2 cellular contexts compared by ENCODE assay signal in the genomic region with DNA sequence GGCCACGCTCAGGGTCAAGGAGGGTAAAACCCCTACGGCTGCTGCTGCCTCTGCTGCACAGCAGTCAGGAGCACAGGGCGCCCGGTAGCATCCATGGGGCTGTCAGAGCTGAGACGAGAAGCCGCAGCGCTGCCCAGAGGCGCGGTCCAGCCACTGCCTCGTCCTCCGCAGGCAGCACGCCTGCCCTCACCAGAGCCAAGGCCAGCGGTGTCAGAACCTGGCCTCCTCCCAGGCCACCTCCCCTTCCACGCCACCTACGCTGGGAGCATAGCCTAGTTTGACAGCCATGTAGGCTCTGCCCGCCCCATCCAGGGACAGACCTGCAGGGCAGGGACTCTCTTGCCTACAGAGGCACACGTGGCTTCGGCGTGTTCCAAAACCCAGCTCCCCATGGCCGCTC.
TF ChIP-seq lines count a peak whose summit lies in the region.

No MANE protein-coding gene starts in this region.

TF ChIP-seq in GM23338, 12 proteins besides CTCF, POLR2A, EP300 and RAD21 (continued from another document):
- TF ChIP-seq, protein P1, sequence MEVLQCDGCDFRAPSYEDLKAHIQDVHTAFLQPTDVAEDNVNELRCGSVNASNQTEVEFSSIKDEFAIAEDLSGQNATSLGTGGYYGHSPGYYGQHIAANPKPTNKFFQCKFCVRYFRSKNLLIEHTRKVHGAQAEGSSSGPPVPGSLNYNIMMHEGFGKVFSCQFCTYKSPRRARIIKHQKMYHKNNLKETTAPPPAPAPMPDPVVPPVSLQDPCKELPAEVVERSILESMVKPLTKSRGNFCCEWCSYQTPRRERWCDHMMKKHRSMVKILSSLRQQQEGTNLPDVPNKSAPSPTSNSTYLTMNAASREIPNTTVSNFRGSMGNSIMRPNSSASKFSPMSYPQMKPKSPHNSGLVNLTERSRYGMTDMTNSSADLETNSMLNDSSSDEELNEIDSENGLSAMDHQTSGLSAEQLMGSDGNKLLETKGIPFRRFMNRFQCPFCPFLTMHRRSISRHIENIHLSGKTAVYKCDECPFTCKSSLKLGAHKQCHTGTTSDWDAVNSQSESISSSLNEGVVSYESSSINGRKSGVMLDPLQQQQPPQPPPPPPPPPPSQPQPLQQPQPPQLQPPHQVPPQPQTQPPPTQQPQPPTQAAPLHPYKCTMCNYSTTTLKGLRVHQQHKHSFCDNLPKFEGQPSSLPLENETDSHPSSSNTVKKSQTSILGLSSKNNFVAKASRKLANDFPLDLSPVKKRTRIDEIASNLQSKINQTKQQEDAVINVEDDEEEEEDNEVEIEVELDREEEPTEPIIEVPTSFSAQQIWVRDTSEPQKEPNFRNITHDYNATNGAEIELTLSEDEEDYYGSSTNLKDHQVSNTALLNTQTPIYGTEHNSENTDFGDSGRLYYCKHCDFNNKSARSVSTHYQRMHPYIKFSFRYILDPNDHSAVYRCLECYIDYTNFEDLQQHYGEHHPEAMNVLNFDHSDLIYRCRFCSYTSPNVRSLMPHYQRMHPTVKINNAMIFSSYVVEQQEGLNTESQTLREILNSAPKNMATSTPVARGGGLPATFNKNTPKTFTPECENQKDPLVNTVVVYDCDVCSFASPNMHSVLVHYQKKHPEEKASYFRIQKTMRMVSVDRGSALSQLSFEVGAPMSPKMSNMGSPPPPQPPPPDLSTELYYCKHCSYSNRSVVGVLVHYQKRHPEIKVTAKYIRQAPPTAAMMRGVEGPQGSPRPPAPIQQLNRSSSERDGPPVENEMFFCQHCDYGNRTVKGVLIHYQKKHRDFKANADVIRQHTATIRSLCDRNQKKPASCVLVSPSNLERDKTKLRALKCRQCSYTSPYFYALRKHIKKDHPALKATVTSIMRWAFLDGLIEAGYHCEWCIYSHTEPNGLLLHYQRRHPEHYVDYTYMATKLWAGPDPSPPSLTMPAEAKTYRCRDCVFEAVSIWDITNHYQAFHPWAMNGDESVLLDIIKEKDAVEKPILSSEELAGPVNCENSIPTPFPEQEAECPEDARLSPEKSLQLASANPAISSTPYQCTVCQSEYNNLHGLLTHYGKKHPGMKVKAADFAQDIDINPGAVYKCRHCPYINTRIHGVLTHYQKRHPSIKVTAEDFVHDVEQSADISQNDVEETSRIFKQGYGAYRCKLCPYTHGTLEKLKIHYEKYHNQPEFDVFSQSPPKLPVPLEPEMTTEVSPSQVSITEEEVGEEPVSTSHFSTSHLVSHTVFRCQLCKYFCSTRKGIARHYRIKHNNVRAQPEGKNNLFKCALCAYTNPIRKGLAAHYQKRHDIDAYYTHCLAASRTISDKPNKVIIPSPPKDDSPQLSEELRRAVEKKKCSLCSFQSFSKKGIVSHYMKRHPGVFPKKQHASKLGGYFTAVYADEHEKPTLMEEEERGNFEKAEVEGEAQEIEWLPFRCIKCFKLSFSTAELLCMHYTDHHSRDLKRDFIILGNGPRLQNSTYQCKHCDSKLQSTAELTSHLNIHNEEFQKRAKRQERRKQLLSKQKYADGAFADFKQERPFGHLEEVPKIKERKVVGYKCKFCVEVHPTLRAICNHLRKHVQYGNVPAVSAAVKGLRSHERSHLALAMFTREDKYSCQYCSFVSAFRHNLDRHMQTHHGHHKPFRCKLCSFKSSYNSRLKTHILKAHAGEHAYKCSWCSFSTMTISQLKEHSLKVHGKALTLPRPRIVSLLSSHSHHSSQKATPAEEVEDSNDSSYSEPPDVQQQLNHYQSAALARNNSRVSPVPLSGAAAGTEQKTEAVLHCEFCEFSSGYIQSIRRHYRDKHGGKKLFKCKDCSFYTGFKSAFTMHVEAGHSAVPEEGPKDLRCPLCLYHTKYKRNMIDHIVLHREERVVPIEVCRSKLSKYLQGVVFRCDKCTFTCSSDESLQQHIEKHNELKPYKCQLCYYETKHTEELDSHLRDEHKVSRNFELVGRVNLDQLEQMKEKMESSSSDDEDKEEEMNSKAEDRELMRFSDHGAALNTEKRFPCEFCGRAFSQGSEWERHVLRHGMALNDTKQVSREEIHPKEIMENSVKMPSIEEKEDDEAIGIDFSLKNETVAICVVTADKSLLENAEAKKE (CRISPR knock-in tag; IDR thresholded peaks at IDR 0.05) = no peak
- TF ChIP-seq ZNF114 (CRISPR knock-in tag; IDR thresholded peaks at IDR 0.05) (no peak), EZH2 (IDR thresholded peaks at IDR 0.05; ENCODE audit: low read depth, unreplicated experiment) (no peak), JUNB (IDR thresholded peaks at IDR 0.05; ENCODE audit: unreplicated experiment) (no peak), EZH2phosphoT487 (IDR thresholded peaks at IDR 0.05; ENCODE audit: unreplicated experiment) (no peak), NANOG (IDR thresholded peaks at IDR 0.05; ENCODE audit: borderline replicate concordance) (no peak)

TF ChIP-seq in WTC11, 78 proteins besides CTCF, POLR2A, EP300 and RAD21 (continued from another document):
- TF ChIP-seq, protein P2, sequence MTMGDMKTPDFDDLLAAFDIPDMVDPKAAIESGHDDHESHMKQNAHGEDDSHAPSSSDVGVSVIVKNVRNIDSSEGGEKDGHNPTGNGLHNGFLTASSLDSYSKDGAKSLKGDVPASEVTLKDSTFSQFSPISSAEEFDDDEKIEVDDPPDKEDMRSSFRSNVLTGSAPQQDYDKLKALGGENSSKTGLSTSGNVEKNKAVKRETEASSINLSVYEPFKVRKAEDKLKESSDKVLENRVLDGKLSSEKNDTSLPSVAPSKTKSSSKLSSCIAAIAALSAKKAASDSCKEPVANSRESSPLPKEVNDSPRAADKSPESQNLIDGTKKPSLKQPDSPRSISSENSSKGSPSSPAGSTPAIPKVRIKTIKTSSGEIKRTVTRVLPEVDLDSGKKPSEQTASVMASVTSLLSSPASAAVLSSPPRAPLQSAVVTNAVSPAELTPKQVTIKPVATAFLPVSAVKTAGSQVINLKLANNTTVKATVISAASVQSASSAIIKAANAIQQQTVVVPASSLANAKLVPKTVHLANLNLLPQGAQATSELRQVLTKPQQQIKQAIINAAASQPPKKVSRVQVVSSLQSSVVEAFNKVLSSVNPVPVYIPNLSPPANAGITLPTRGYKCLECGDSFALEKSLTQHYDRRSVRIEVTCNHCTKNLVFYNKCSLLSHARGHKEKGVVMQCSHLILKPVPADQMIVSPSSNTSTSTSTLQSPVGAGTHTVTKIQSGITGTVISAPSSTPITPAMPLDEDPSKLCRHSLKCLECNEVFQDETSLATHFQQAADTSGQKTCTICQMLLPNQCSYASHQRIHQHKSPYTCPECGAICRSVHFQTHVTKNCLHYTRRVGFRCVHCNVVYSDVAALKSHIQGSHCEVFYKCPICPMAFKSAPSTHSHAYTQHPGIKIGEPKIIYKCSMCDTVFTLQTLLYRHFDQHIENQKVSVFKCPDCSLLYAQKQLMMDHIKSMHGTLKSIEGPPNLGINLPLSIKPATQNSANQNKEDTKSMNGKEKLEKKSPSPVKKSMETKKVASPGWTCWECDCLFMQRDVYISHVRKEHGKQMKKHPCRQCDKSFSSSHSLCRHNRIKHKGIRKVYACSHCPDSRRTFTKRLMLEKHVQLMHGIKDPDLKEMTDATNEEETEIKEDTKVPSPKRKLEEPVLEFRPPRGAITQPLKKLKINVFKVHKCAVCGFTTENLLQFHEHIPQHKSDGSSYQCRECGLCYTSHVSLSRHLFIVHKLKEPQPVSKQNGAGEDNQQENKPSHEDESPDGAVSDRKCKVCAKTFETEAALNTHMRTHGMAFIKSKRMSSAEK (CRISPR knock-in tag; IDR thresholded peaks at IDR 0.05; ENCODE audit: borderline replicate concordance) = no peak
- TF ChIP-seq TCF7 (CRISPR knock-in tag; IDR thresholded peaks at IDR 0.05; ENCODE audit: low read depth) (no peak), NR3C1 (CRISPR knock-in tag; conservative IDR thresholded peaks at IDR 0.05; ENCODE audit: low read depth) (no peak)
- TF ChIP-seq, protein P3, sequence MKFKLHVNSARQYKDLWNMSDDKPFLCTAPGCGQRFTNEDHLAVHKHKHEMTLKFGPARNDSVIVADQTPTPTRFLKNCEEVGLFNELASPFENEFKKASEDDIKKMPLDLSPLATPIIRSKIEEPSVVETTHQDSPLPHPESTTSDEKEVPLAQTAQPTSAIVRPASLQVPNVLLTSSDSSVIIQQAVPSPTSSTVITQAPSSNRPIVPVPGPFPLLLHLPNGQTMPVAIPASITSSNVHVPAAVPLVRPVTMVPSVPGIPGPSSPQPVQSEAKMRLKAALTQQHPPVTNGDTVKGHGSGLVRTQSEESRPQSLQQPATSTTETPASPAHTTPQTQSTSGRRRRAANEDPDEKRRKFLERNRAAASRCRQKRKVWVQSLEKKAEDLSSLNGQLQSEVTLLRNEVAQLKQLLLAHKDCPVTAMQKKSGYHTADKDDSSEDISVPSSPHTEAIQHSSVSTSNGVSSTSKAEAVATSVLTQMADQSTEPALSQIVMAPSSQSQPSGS (CRISPR knock-in tag; IDR thresholded peaks at IDR 0.05; ENCODE audit: borderline replicate concordance, low read depth) = no peak
- TF ChIP-seq, protein P4, sequence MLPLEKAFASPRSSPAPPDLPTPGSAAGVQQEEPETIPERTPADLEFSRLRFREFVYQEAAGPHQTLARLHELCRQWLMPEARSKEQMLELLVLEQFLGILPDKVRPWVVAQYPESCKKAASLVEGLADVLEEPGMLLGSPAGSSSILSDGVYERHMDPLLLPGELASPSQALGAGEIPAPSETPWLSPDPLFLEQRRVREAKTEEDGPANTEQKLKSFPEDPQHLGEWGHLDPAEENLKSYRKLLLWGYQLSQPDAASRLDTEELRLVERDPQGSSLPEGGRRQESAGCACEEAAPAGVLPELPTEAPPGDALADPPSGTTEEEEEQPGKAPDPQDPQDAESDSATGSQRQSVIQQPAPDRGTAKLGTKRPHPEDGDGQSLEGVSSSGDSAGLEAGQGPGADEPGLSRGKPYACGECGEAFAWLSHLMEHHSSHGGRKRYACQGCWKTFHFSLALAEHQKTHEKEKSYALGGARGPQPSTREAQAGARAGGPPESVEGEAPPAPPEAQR (CRISPR knock-in tag; IDR thresholded peaks at IDR 0.05) = no peak
- TF ChIP-seq, protein P5, sequence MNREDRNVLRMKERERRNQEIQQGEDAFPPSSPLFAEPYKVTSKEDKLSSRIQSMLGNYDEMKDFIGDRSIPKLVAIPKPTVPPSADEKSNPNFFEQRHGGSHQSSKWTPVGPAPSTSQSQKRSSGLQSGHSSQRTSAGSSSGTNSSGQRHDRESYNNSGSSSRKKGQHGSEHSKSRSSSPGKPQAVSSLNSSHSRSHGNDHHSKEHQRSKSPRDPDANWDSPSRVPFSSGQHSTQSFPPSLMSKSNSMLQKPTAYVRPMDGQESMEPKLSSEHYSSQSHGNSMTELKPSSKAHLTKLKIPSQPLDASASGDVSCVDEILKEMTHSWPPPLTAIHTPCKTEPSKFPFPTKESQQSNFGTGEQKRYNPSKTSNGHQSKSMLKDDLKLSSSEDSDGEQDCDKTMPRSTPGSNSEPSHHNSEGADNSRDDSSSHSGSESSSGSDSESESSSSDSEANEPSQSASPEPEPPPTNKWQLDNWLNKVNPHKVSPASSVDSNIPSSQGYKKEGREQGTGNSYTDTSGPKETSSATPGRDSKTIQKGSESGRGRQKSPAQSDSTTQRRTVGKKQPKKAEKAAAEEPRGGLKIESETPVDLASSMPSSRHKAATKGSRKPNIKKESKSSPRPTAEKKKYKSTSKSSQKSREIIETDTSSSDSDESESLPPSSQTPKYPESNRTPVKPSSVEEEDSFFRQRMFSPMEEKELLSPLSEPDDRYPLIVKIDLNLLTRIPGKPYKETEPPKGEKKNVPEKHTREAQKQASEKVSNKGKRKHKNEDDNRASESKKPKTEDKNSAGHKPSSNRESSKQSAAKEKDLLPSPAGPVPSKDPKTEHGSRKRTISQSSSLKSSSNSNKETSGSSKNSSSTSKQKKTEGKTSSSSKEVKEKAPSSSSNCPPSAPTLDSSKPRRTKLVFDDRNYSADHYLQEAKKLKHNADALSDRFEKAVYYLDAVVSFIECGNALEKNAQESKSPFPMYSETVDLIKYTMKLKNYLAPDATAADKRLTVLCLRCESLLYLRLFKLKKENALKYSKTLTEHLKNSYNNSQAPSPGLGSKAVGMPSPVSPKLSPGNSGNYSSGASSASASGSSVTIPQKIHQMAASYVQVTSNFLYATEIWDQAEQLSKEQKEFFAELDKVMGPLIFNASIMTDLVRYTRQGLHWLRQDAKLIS (CRISPR knock-in tag; IDR thresholded peaks at IDR 0.05; ENCODE audit: borderline replicate concordance) = no peak
